Comparison of ENCODE assay signal across 12 cellular contexts in the genomic region with DNA sequence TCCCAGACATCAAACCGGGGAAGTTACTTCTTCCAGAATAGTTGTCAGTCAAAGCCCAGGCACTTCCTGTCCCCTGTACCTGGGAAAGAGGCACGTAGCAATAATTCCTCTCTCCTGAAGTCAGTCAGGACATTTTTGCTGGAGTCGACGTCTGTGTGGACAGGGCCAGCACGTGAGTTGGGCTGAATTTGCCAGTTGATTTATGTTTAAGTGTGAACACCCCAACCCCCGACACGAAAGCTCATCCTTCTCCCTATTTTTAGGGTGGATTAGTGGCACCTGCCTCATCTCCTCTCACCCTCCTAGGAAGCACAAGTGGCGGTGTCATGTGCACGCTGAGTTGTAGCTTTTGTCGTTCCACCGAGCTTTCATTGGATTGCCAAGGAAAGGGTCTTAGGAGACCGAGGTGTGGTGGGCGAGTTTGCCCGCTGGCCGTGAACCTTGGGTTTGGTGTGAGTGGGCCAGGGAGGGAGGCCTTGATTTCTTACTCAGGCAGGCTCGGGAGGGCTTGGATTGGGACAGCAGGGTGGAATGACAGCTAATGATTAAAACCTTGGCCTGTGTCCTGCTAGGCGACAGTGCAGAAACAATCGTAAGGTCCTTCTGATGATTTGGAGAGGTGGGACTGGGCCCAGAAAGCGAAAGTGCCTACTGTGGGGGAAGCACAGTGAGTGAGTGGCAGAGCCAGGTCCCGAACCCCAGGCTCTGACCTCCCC.
DNase-seq lines count a peak whose midpoint lies in the region; ATAC-seq and TF ChIP-seq lines count a peak whose summit lies in the region.
"Had no signal": no experiment of that assay in that cellular context is flagged by ENCODE, and none has a peak within 500 bp of the region (broad histone marks: within the 10 kb centered on the region; RNA-seq: fewer than 3 reads in every experiment).

No MANE protein-coding gene starts in this region.

- no peaks in the 10 kb centered on the region for H3K9me3 ChIP-seq in CD8-positive, alpha-beta T cell (ENCODE audit: low read length)
- H3K9me3 ChIP-seq in T-helper 17 cell (ENCODE audit: control insufficient read depth, low read length, poor library complexity, severe bottlenecking) = no peaks in the 10 kb centered on the region
- no peaks in the 10 kb centered on the region for H3K9me3 ChIP-seq in osteoblast (ENCODE audit: low read depth, low read length)
- no peaks in the 10 kb centered on the region for H3K9me3 ChIP-seq in effector memory CD4-positive, alpha-beta T cell (ENCODE audit: control insufficient read depth, low read length)

- peak overlapping the region; percentile 88 for H3K4me3 Mint-ChIP-seq in CD8-positive, alpha-beta T cell
- peak overlapping the region; percentile 90 for H3K4me3 Mint-ChIP-seq in T-helper 17 cell
- H3K4me3 Mint-ChIP-seq in glutamatergic neuron (ENCODE audit: unreplicated experiment) = peak overlapping the region; percentile 95

- no peaks in the 10 kb centered on the region for H3K9me3 Mint-ChIP-seq in CD8-positive, alpha-beta T cell
- H3K9me3 Mint-ChIP-seq in glutamatergic neuron (ENCODE audit: unreplicated experiment) = peaks cover 5% of the 10 kb centered on the region

- peaks cover 15% of the 10 kb centered on the region for H3K4me1 ChIP-seq in CD8-positive, alpha-beta T cell (ENCODE audit: insufficient read depth, low read length)
- H3K4me1 ChIP-seq in osteoblast (ENCODE audit: insufficient read depth, low read length) = peaks cover 9% of the 10 kb centered on the region
- H3K4me1 ChIP-seq in effector memory CD4-positive, alpha-beta T cell (ENCODE audit: control insufficient read depth, insufficient read depth, low read length, poor library complexity, severe bottlenecking) = peaks cover 10% of the 10 kb centered on the region

- no peak for DNase-seq in CD8-positive, alpha-beta T cell
- DNase-seq in T-helper 17 cell (no peak), glutamatergic neuron (no peak), osteoblast (ENCODE audit: insufficient read length, low spot score, missing footprints) (peak; percentile 77)
- DNase-seq in activated CD4-positive, alpha-beta T cell treated with anti-CD3 and anti-CD28 coated beads, Interleukin-2, amount 50 U/mL, for 4 hours = no peak
- no peak for DNase-seq in effector memory CD4-positive, alpha-beta T cell
- DNase-seq: DND-41, NCI-H446 had no signal

- no peaks in the 10 kb centered on the region for H3K79me2 ChIP-seq in osteoblast (ENCODE audit: insufficient read depth, low read length)

- H3K4me3 ChIP-seq in CD8-positive, alpha-beta T cell (ENCODE audit: low read depth, low read length) = no peak overlapping the region
- H3K4me3 ChIP-seq in osteoblast (ENCODE audit: insufficient read depth, low read length) = no peak overlapping the region
- no peak overlapping the region for H3K4me3 ChIP-seq in effector memory CD4-positive, alpha-beta T cell (ENCODE audit: insufficient read depth, low read depth, low read length, poor library complexity, severe bottlenecking)
- H3K4me3 ChIP-seq: SK-N-MC had no signal

- peaks cover 40% of the 10 kb centered on the region for H3K4me1 Mint-ChIP-seq in CD8-positive, alpha-beta T cell (ENCODE audit: low read depth)
- H3K4me1 Mint-ChIP-seq in T-helper 17 cell (peaks cover 9% of the 10 kb centered on the region), glutamatergic neuron (ENCODE audit: low read depth, unreplicated experiment) (peaks cover 31% of the 10 kb centered on the region)

- H4K20me1 ChIP-seq in osteoblast (ENCODE audit: insufficient read depth, low read length) = peaks cover 11% of the 10 kb centered on the region

- CTCF ChIA-PET in CD8-positive, alpha-beta T cell (lab: Charles Lee) = interaction anchor here (0.7 to 4.9 kb wide), 9 partner anchors 9 to 174 kb away, joined by 3 to 34 read pairs (median 20); no protein-coding TSS in a partner anchor

- no peak overlapping the region for H3K27ac ChIP-seq in CD8-positive, alpha-beta T cell (ENCODE audit: low read depth, low read length)
- no peak overlapping the region for H3K27ac ChIP-seq in osteoblast (ENCODE audit: low read depth, low read length)
- H3K27ac ChIP-seq in effector memory CD4-positive, alpha-beta T cell (ENCODE audit: insufficient read depth, low read length, poor library complexity, severe bottlenecking) = no peak overlapping the region
- H3K27ac ChIP-seq: SK-N-MC had no signal

- H3K36me3 Mint-ChIP-seq in CD8-positive, alpha-beta T cell = no peaks in the 10 kb centered on the region
- H3K36me3 Mint-ChIP-seq in T-helper 17 cell (ENCODE audit: low read depth) (no peaks in the 10 kb centered on the region), glutamatergic neuron (ENCODE audit: unreplicated experiment) (no peaks in the 10 kb centered on the region)

- no peaks in the 10 kb centered on the region for H3K27me3 ChIP-seq in CD8-positive, alpha-beta T cell (ENCODE audit: insufficient read depth, low read length)
- no peaks in the 10 kb centered on the region for H3K27me3 ChIP-seq in osteoblast (ENCODE audit: insufficient read depth, low read length)
- no peaks in the 10 kb centered on the region for H3K27me3 ChIP-seq in effector memory CD4-positive, alpha-beta T cell (replicated peaks; ENCODE audit: control insufficient read depth, insufficient read depth, low read length, poor library complexity, severe bottlenecking)
- H3K27me3 ChIP-seq: tibial nerve had no signal

- no peak overlapping the region for H3K4me2 ChIP-seq in osteoblast (ENCODE audit: insufficient read depth, low read length)

- no peak for TF ChIP-seq CTCF in CD8-positive, alpha-beta T cell (IDR thresholded peaks at IDR 0.05)
- TF ChIP-seq CTCF in glutamatergic neuron (IDR thresholded peaks at IDR 0.05; ENCODE audit: partially characterized antibody, unreplicated experiment) (no peak), osteoblast (IDR thresholded peaks at IDR 0.05; ENCODE audit: extremely low read depth, low read depth, low read length) (no peak)

- no peaks in the 10 kb centered on the region for H3K36me3 ChIP-seq in CD8-positive, alpha-beta T cell (ENCODE audit: insufficient read depth, low read length)
- no peaks in the 10 kb centered on the region for H3K36me3 ChIP-seq in osteoblast (ENCODE audit: insufficient read depth, low read length)
- no peaks in the 10 kb centered on the region for H3K36me3 ChIP-seq in effector memory CD4-positive, alpha-beta T cell (ENCODE audit: control insufficient read depth, insufficient read depth, low read length)

- H3K27ac Mint-ChIP-seq in CD8-positive, alpha-beta T cell = peak overlapping the region; percentile 30
- H3K27ac Mint-ChIP-seq in T-helper 17 cell (peak overlapping the region; percentile 82), glutamatergic neuron (ENCODE audit: unreplicated experiment) (peak overlapping the region; percentile 43)

- POLR2A ChIA-PET in CD8-positive, alpha-beta T cell (lab: Charles Lee) = interaction anchor here (3.1 kb wide), 1 partner anchor 43 kb away, joined by 22 read pairs; no protein-coding TSS in a partner anchor

- intact Hi-C loops in CD8-positive, alpha-beta T cell (cut with DNase I, micrococcal nuclease) = loop anchor here in 1 of 2 experiments (5.0 kb wide), 1 partner anchor 160 kb away; a partner anchor contains a TSS

- H2AFZ ChIP-seq in osteoblast (ENCODE audit: low read length) = no peak overlapping the region

- ATAC-seq in CD8-positive, alpha-beta T cell = no peak
- ATAC-seq in T-helper 17 cell (no peak), GM18519 (IDR thresholded peaks at IDR 0.05; ENCODE audit: low FRiP score, unreplicated experiment) (no peak), GM21619 (IDR thresholded peaks at IDR 0.05; ENCODE audit: unreplicated experiment) (no peak)

- no peaks in the 10 kb centered on the region for H3K27me3 Mint-ChIP-seq in CD8-positive, alpha-beta T cell (ENCODE audit: low read depth)
- no peaks in the 10 kb centered on the region for H3K27me3 Mint-ChIP-seq in T-helper 17 cell
- H3K27me3 Mint-ChIP-seq in glutamatergic neuron (ENCODE audit: unreplicated experiment) = peaks cover 14% of the 10 kb centered on the region

Comparison
In these comparisons a context has a peak if more than half of its experiments do, and no peak if none do; other contexts are left out.
1. H3K27ac Mint-ChIP-seq: peak in every context shown above with its lines; median percentile 82 in T-helper 17 cell; 43 in glutamatergic neuron; 30 in CD8-positive, alpha-beta T cell.